13 cellular contexts compared by ENCODE assay signal in genomic region chr1:27009601-27010197, GRCh38. TPM values are rescaled to one million over a fixed set of nuclear protein-coding genes. Genes with fewer than 3 reads are reported as not detected.
DNase-seq lines count a peak whose midpoint lies in the region; ATAC-seq and TF ChIP-seq lines count a peak whose summit lies in the region.
"Had no signal": no experiment of that assay in that cellular context is flagged by ENCODE, and none has a peak within 500 bp of the region (broad histone marks: within the 10 kb centered on the region; RNA-seq: fewer than 3 reads in every experiment).

No MANE protein-coding gene starts in this region.

- H3K4me3 ChIP-seq in HEK293 (ENCODE audit: low read depth, low read length): no peak overlapping the region
- H3K4me3 ChIP-seq in ascending aorta: peak overlapping the region; percentile 72 to 76
- H3K4me3 ChIP-seq in iPS-18c (ENCODE audit: insufficient read depth, low read depth, low read length): peak overlapping the region; percentile 88
- peak overlapping the region; percentile 9 to 56 (median 38) for H3K4me3 ChIP-seq in stomach

- H3K27ac ChIP-seq in HEK293 (ENCODE audit: extremely low read depth, low read depth, low read length) (no peak overlapping the region), ascending aorta (peak overlapping the region; percentile 83 to 94), stomach (peak overlapping the region; percentile 64 to 88 (median 86))

- no peak for ATAC-seq in GM18502 (IDR thresholded peaks at IDR 0.05; ENCODE audit: poor library complexity, unreplicated experiment)
- ATAC-seq in T-cell (replicated peaks in 1 of 4): no peak

- CTCF ChIA-PET in HEK293 (lab: Yijun Ruan, JAX): interaction anchor here (0.7 to 3.0 kb wide), 8 partner anchors 10 to 288 kb away, joined by 3 to 24 read pairs (median 4); partner anchors contain the start of gene TRNP1
- CTCF ChIA-PET in T-cell (lab: Charles Lee): interaction anchor here in 1 of 2 donors (0.8 kb wide), 1 partner anchor 11 kb away, joined by 3 read pairs; no protein-coding TSS in a partner anchor

- peaks cover 5 to 11% (median 6%) of the 10 kb centered on the region in 3 donors for H3K4me1 Mint-ChIP-seq in T-cell

- DNase-seq in ascending aorta (ENCODE audit: low spot score in 2 of 2) (peak; percentile 52 to 79), stomach (peak; percentile 73), GOT3 (lab: John Stamatoyannopoulos, UW) (no peak), T-cell (no peak), MV-4-11 (lab: John Stamatoyannopoulos, UW) (no peak)
- DNase-seq: activated T-cell treated with anti-CD3 and anti-CD28 coated beads, Interleukin-2, amount 50 U/mL, for 1 hour; dorsolateral prefrontal cortex; NCI-H345 had no signal

- POLR2A ChIA-PET in HEK293 (lab: Yijun Ruan, JAX): interaction anchor here (0.6 to 2.4 kb wide), 4 partner anchors 9 to 118 kb away, joined by 3 to 5 read pairs (median 4); partner anchors contain the start of gene TRNP1
- POLR2A ChIA-PET in T-cell (lab: Charles Lee): no interaction called here

- H3K4me3 Mint-ChIP-seq in T-cell: no peak overlapping the region
- H3K4me3 Mint-ChIP-seq: T-helper 1 cell treated with Interleukin-12 subunit alpha and Interleukin-12 subunit beta and Interleukin-4 antibody, amounts not matched to agents 30 μg/mL and 1 μg/mL, for 36 hours had no signal

- H3K27me3 ChIP-seq in ascending aorta (no peaks in the 10 kb centered on the region), stomach (peaks cover 0 to 5% (median 0%) of the 10 kb centered on the region in 3 donors)

- WGBS in stomach, 5 donors: 27 to 58% (median 36%) methylated on average over 5 to 6 of the region's 6 CpGs

- peaks cover 6 to 37% of the 10 kb centered on the region in 2 donors for H3K27me3 Mint-ChIP-seq in T-cell

- H3K9me3 ChIP-seq in HEK293 (ENCODE audit: control insufficient read depth, insufficient read depth, low read depth, low read length) (no peaks in the 10 kb centered on the region), ascending aorta (no peaks in the 10 kb centered on the region), iPS-18c (ENCODE audit: control insufficient read depth, insufficient read depth, low read length) (no peaks in the 10 kb centered on the region), stomach (no peaks in the 10 kb centered on the region)

- H3K9me3 Mint-ChIP-seq in T-cell: no peaks in the 10 kb centered on the region
- H3K9me3 Mint-ChIP-seq: T-helper 1 cell treated with Interleukin-12 subunit alpha and Interleukin-12 subunit beta and Interleukin-4 antibody, amounts not matched to agents 30 μg/mL and 1 μg/mL, for 36 hours had no signal

- H3K27ac Mint-ChIP-seq in T-cell: no peak overlapping the region
- H3K27ac Mint-ChIP-seq: T-helper 1 cell treated with Interleukin-12 subunit alpha and Interleukin-12 subunit beta and Interleukin-4 antibody, amounts not matched to agents 30 μg/mL and 1 μg/mL, for 36 hours had no signal

- H3K36me3 ChIP-seq in HEK293 (ENCODE audit: control insufficient read depth in 2 of 2, insufficient read depth in 1 of 2, low read length in 2 of 2) (no peaks in the 10 kb centered on the region), ascending aorta (peaks cover 18 to 20% of the 10 kb centered on the region in 2 donors), stomach (peaks cover 0 to 15% (median 8%) of the 10 kb centered on the region in 4 donors)

- no peak for TF ChIP-seq POLR2A in stomach (IDR thresholded peaks at IDR 0.05)

- intact Hi-C loops in ascending aorta (cut with DNase I) (no loop called here), stomach (cut with DNase I; ENCODE audit: low total_unique reads) (no loop called here)

- no peaks in the 10 kb centered on the region for H3K36me3 Mint-ChIP-seq in T-cell

- TF ChIP-seq EP300 in stomach (IDR thresholded peaks at IDR 0.05): no peak

- no peaks in the 10 kb centered on the region for H3K4me1 ChIP-seq in HEK293 (ENCODE audit: control insufficient read depth, insufficient read depth, low read length)
- peaks cover 25 to 39% of the 10 kb centered on the region in 2 donors for H3K4me1 ChIP-seq in ascending aorta
- peaks cover 70 to 88% (median 79%) of the 10 kb centered on the region in 4 donors for H3K4me1 ChIP-seq in stomach

- TF ChIP-seq CTCF in HEK293 (tag by site-specific recombination; IDR thresholded peaks at IDR 0.05) (no peak; the same call in 1 of the 2 replicates), ascending aorta (IDR thresholded peaks at IDR 0.05) (no peak), stomach (IDR thresholded peaks at IDR 0.05) (no peak)

TF ChIP-seq in HEK293, 187 proteins besides CTCF, POLR2A, EP300 and RAD21:
- TF ChIP-seq ZNF140 (tag by site-specific recombination; IDR thresholded peaks at IDR 0.05) (no peak), ZBTB48 (tag by site-specific recombination; IDR thresholded peaks at IDR 0.05) (no peak), ZNF2 (tag by site-specific recombination; IDR thresholded peaks at IDR 0.05) (no peak), ZBTB17 (tag by site-specific recombination; IDR thresholded peaks at IDR 0.05) (0 out of 2 replicates have a peak, but pooled peaks have one; percentile 22), ZNF777 (tag by site-specific recombination; IDR thresholded peaks at IDR 0.05; ENCODE audit: borderline replicate concordance) (no peak), ZNF148 (tag by site-specific recombination; IDR thresholded peaks at IDR 0.05; ENCODE audit: borderline replicate concordance) (no peak), BCL11A (tag by site-specific recombination; IDR thresholded peaks at IDR 0.05; ENCODE audit: low read depth) (no peak), ZBTB20 (tag by site-specific recombination; IDR thresholded peaks at IDR 0.05) (no peak)

RNA-seq across cellular contexts. Expression of gene TENT5B, which starts 3.0 kb away (rescaled TPM):
- total RNA-seq in ascending aorta (45.4 TPM), stomach (10 to 100 TPM in 2 of 5 donors, 1 to 10 TPM in 3; 1.8 to 33.0 (median 5.5) TPM), T-cell (under 1 TPM in 3 of 5 donors, not detected in 2; 0.13 to 0.28 (median 0.23) TPM)
- polyA plus RNA-seq in stomach: 10 to 100 TPM in 1 of 3 donors, 1 to 10 TPM in 2; 1.7 to 27.5 (median 3.9) TPM

RNA-seq across cellular contexts. Expression of gene TRNP1, which starts 16.2 kb away (rescaled TPM):
- total RNA-seq in ascending aorta (37.6 TPM), stomach (100 to 1,000 TPM in 1 of 5 donors, 10 to 100 TPM in 3, 1 to 10 TPM in 1; 1.7 to 188 (median 40.0) TPM), T-cell (under 1 TPM in 3 of 5 donors, not detected in 2; 0.26 to 0.53 (median 0.38) TPM)
- polyA plus RNA-seq in stomach: 100 to 1,000 TPM; 121 to 216 (median 183) TPM

RNA-seq across cellular contexts. Expression of gene KDF1, which starts 49.4 kb away (rescaled TPM):
- total RNA-seq in ascending aorta (not detected), stomach (10 to 100 TPM in 2 of 5 donors, 1 to 10 TPM in 3; 2.9 to 21.6 (median 7.1) TPM), T-cell (1 to 10 TPM in 4 of 5 donors, under 1 TPM in 1; 0.84 to 2.8 (median 2.3) TPM)
- 10 to 100 TPM; 13.6 to 15.3 (median 14.5) TPM for polyA plus RNA-seq in stomach
- total RNA-seq: subcutaneous adipose tissue had no signal

Comparison
In these comparisons a context has a peak if more than half of its experiments do, and no peak if none do; other contexts are left out.
1. DNase-seq: peak in ascending aorta (2 of 2) and stomach (single experiment); none in GOT3 (single experiment), T-cell (0 of 34) and MV-4-11 (single experiment).